In the genomic region with DNA sequence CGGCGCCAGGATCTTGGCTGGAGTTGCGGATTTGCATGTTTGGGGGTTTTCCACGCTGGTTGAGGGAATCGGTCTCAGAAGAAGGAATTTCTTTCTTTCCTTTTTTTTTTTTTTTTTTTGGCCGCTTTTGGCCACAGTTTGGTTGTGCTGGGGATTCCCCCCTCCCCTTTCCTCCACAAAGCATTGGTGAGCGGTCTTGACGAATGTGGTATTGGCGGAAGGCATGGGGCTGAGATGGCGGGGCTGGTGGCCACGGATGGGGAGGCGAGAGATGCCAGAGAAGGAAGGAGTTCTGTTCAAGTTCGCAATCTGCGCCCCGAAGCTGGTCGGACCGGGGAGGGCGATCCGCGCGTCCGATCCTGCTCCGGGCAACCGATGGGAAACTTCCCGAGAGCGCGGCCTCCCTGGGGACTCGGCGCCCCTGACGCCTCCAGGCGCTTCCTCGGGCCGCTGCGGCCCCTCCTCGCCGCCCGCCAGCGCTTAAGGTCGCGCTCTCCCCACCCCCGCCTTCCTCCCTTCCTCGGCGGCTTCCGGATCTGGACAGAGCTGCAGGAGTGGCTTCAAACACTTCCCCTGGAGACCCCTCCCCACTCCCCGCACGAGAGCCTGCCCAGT, we compare ENCODE assay signal across 8 cellular contexts. TPM values are rescaled to one million over a fixed set of nuclear protein-coding genes. Genes with fewer than 3 reads are reported as not detected.
DNase-seq lines count a peak whose midpoint lies in the region; ATAC-seq and TF ChIP-seq lines count a peak whose summit lies in the region.

No MANE protein-coding gene starts in this region.

- peak overlapping the region; percentile 89 to 96 (median 94) for H3K4me3 Mint-ChIP-seq in brain
- H3K4me3 Mint-ChIP-seq in type B pancreatic cell: peak overlapping the region; percentile 95

- peak; percentile 82 for DNase-seq in ELF-1 (ENCODE audit: low read depth, low spot score)
- DNase-seq in lower leg skin (ENCODE audit: low spot score in 2 of 2): no peak
- DNase-seq in type B pancreatic cell (ENCODE audit: extremely low spot score, unreplicated experiment): no peak
- no peak for DNase-seq in T-helper 9 cell

- peak overlapping the region; percentile 82 to 99 (median 98) for H3K27ac Mint-ChIP-seq in brain
- peak overlapping the region; percentile 85 for H3K27ac Mint-ChIP-seq in type B pancreatic cell

- 16 to 20% methylated on average over 18 to 44 of the region's 46 CpGs for WGBS in lower leg skin, 2 donors

- ATAC-seq in HG02642 (IDR thresholded peaks at IDR 0.05; ENCODE audit: poor library complexity, unreplicated experiment) (peak; percentile 48), GM21619 (IDR thresholded peaks at IDR 0.05; ENCODE audit: unreplicated experiment) (no peak), GM18909 (IDR thresholded peaks at IDR 0.05; ENCODE audit: poor library complexity, unreplicated experiment) (no peak)

- intact Hi-C loops in lower leg skin (cut with DNase I; ENCODE audit: low total_unique reads): loop anchor here (5.0 kb wide), 1 partner anchor 42 kb away; a partner anchor contains a TSS

- no peak for TF ChIP-seq POLR2A in lower leg skin (IDR thresholded peaks at IDR 0.05)

- H3K9me3 Mint-ChIP-seq in brain (peaks cover 0 to 5% (median 0%) of the 10 kb centered on the region in 5 experiments), type B pancreatic cell (no peaks in the 10 kb centered on the region)

- peak overlapping the region; percentile 27 for H3K4me3 ChIP-seq in lower leg skin (ENCODE audit: low read depth, poor library complexity, severe bottlenecking)

- peaks cover 10% of the 10 kb centered on the region for H3K27me3 Mint-ChIP-seq in brain
- peaks cover 3% of the 10 kb centered on the region for H3K27me3 Mint-ChIP-seq in type B pancreatic cell

- peaks cover 70% of the 10 kb centered on the region for H3K4me1 Mint-ChIP-seq in brain
- H3K4me1 Mint-ChIP-seq in type B pancreatic cell (ENCODE audit: unreplicated experiment): peaks cover 44% of the 10 kb centered on the region

- TF ChIP-seq CTCF in brain (conservative IDR thresholded peaks at IDR 0.05) (no peak), lower leg skin (IDR thresholded peaks at IDR 0.05) (no peak), type B pancreatic cell (conservative IDR thresholded peaks at IDR 0.05) (no peak)

- H3K36me3 Mint-ChIP-seq in brain (no peaks in the 10 kb centered on the region), type B pancreatic cell (peaks cover 7% of the 10 kb centered on the region)

RNA-seq across cellular contexts. Expression of a gene that starts 43.2 kb away (rescaled TPM):
- 22.1 TPM for polyA plus RNA-seq in brain (ENCODE audit: insufficient read depth, low read depth, low replicate concordance)
- 10 to 100 TPM; 19.4 to 38.2 (median 35.3) TPM for total RNA-seq in lower leg skin
- 61.1 and 61.3 TPM in 2 replicates for total RNA-seq in type B pancreatic cell (ENCODE audit: low replicate concordance)
